ENCODE assay signal across 41 cellular contexts in genomic region chr4:101078950-101079349, GRCh38.
"Had no signal": no experiment of that assay in that cellular context is flagged by ENCODE, and none has a peak within 500 bp of the region (broad histone marks: within the 10 kb centered on the region; RNA-seq: fewer than 3 reads in every experiment).

No MANE protein-coding gene starts in this region.

- H3K27ac Mint-ChIP-seq: activated CD4-positive, alpha-beta memory T cell treated with anti-CD3 and anti-CD28 coated beads, Interleukin-2, amount 10 ng/mL, durations not matched to agents 7 days and 5 days; activated CD4-positive, alpha-beta T cell treated with anti-CD3 and anti-CD28 coated beads for 36 hours; activated CD4-positive, alpha-beta T cell treated with anti-CD3 and anti-CD28 coated beads, Interleukin-2, amount 10 ng/mL, durations not matched to agents 7 days and 5 days; activated CD8-positive, alpha-beta T cell treated with anti-CD3 and anti-CD28 coated beads, Interleukin-2, amount 10 ng/mL, durations not matched to agents 7 days and 5 days; activated naive CD4-positive, alpha-beta T cell treated with anti-CD3 and anti-CD28 coated beads for 36 hours; activated naive CD4-positive, alpha-beta T cell treated with anti-CD3 and anti-CD28 coated beads, Interleukin-2, amount 50 U/mL, for 72 hours; activated naive CD8-positive, alpha-beta T cell treated with anti-CD3 and anti-CD28 coated beads for 36 hours; activated T-cell treated with anti-CD3 and anti-CD28 coated beads, Interleukin-2, amount 50 U/mL, for 72 hours; activated T-helper 1 cell treated with anti-CD3 and anti-CD28 coated beads, Interleukin-12 subunit alpha, Interleukin-12 subunit beta, Interleukin-2, Interleukin-4 antibody, amounts not matched to agents 30 ng/mL and 10 ng/mL and 1 ng/mL, durations not matched to agents 14 hours and 24 hours and 36 hours; activated T-helper 17 cell treated with anti-CD3 and anti-CD28 coated beads, Interleukin-2, amount 50 U/mL, for 72 hours; T-helper 1 cell treated with Interleukin-12 subunit alpha and Interleukin-12 subunit beta and Interleukin-4 antibody, amounts not matched to agents 30 μg/mL and 1 μg/mL, for 36 hours; T-helper 2 cell treated with Interferon-gamma antibody and Interleukin-4, amounts not matched to agents 5 μg/mL and 100 μg/mL, for 36 hours; WTC11 had no signal

- FAIRE-seq: astrocyte, TTC549 had no signal

- ATAC-seq: activated CD4-positive, alpha-beta T cell treated with anti-CD3 and anti-CD28 coated beads for 36 hours; activated CD4-positive, CD25-positive, alpha-beta regulatory T cell treated with anti-CD3 and anti-CD28 coated beads, Interleukin-2, amount 50 U/mL, for 24 hours; activated CD8-positive, alpha-beta T cell treated with anti-CD3 and anti-CD28 coated beads, Interleukin-2, amount 10 ng/mL, durations not matched to agents 7 days and 5 days; activated naive CD4-positive, alpha-beta T cell treated with anti-CD3 and anti-CD28 coated beads, Interleukin-2, amount 50 U/mL, for 72 hours; activated T-cell treated with anti-CD3 and anti-CD28 coated beads, Interleukin-2, amount 50 U/mL, for 4 hours; activated T-cell treated with anti-CD3 and anti-CD28 coated beads, Interleukin-2, amount 50 U/mL, for 72 hours; activated T-helper 17 cell treated with anti-CD3 and anti-CD28 coated beads, Interleukin-2, amount 50 U/mL, for 72 hours; body of pancreas; WTC11 had no signal

- H3K27me3 Mint-ChIP-seq: activated CD4-positive, alpha-beta memory T cell treated with anti-CD3 and anti-CD28 coated beads, Interleukin-2, amount 10 ng/mL, durations not matched to agents 7 days and 5 days; activated CD4-positive, alpha-beta T cell treated with anti-CD3 and anti-CD28 coated beads for 36 hours; activated CD4-positive, alpha-beta T cell treated with anti-CD3 and anti-CD28 coated beads, Interleukin-2, amount 10 ng/mL, durations not matched to agents 7 days and 5 days; activated naive CD8-positive, alpha-beta T cell treated with anti-CD3 and anti-CD28 coated beads for 36 hours; activated T-helper 17 cell treated with anti-CD3 and anti-CD28 coated beads, Interleukin-2, amount 50 U/mL, for 72 hours; central memory CD8-positive, alpha-beta T cell had no signal

- DNase-seq: activated CD4-positive, alpha-beta memory T cell treated with anti-CD3 and anti-CD28 coated beads, Interleukin-2, amount 10 ng/mL, durations not matched to agents 7 days and 5 days; activated CD4-positive, alpha-beta T cell treated with anti-CD3 and anti-CD28 coated beads for 1 hour; activated CD4-positive, alpha-beta T cell treated with anti-CD3 and anti-CD28 coated beads for 36 hours; activated CD4-positive, alpha-beta T cell treated with anti-CD3 and anti-CD28 coated beads for 48 hours; activated CD4-positive, alpha-beta T cell treated with anti-CD3 and anti-CD28 coated beads, Interleukin-2, amount 10 ng/mL, durations not matched to agents 7 days and 5 days; activated CD4-positive, alpha-beta T cell treated with anti-CD3 and anti-CD28 coated beads, Interleukin-2, amount 50 U/mL, for 48 hours; activated CD4-positive, CD25-positive, alpha-beta regulatory T cell; activated CD8-positive, alpha-beta memory T cell treated with anti-CD3 and anti-CD28 coated beads for 24 hours; activated CD8-positive, alpha-beta memory T cell treated with anti-CD3 and anti-CD28 coated beads, Interleukin-2, amount 50 U/mL, for 4 hours; activated CD8-positive, alpha-beta T cell treated with anti-CD3 and anti-CD28 coated beads, Interleukin-2, amount 10 ng/mL, durations not matched to agents 7 days and 5 days; activated effector memory CD4-positive, alpha-beta T cell treated with anti-CD3 and anti-CD28 coated beads, Interleukin-2, amount 50 U/mL, for 16 hours; activated gamma-delta T cell treated with Interleukin-2 at 50 U/mL for 16 hours; activated naive CD4-positive, alpha-beta T cell; activated naive CD4-positive, alpha-beta T cell treated with anti-CD3 and anti-CD28 coated beads for 36 hours; activated naive CD4-positive, alpha-beta T cell treated with anti-CD3 and anti-CD28 coated beads, Interleukin-2, amount 50 U/mL, for 16 hours; activated naive CD8-positive, alpha-beta T cell treated with anti-CD3 and anti-CD28 coated beads for 36 hours; activated T-cell treated with anti-CD3 and anti-CD28 coated beads for 4 hours; activated T-cell treated with anti-CD3 and anti-CD28 coated beads, Interleukin-2, amount 50 U/mL, for 1 hour; activated T-cell treated with anti-CD3 and anti-CD28 coated beads, Interleukin-2, amount 50 U/mL, for 4 hours; activated T-cell treated with anti-CD3 and anti-CD28 coated beads, Interleukin-2, amount 50 U/mL, for 72 hours; adrenal gland; amniotic stem cell; aorta; body of pancreas; brain microvascular endothelial cell; cerebellar nuclear complex; T-helper 1 cell; T-helper 2 cell; T-helper 9 cell; WERI-Rb-1 had no signal

- H3K9me3 Mint-ChIP-seq: activated CD4-positive, alpha-beta memory T cell treated with anti-CD3 and anti-CD28 coated beads, Interleukin-2, amount 10 ng/mL, durations not matched to agents 7 days and 5 days; activated CD4-positive, alpha-beta T cell treated with anti-CD3 and anti-CD28 coated beads, Interleukin-2, amount 10 ng/mL, durations not matched to agents 7 days and 5 days; activated naive CD4-positive, alpha-beta T cell treated with anti-CD3 and anti-CD28 coated beads for 36 hours; activated naive CD4-positive, alpha-beta T cell treated with anti-CD3 and anti-CD28 coated beads, Interleukin-2, amount 50 U/mL, for 72 hours; activated naive CD8-positive, alpha-beta T cell treated with anti-CD3 and anti-CD28 coated beads for 36 hours; activated T-cell treated with anti-CD3 and anti-CD28 coated beads, Interleukin-2, amount 50 U/mL, for 4 hours; activated T-cell treated with anti-CD3 and anti-CD28 coated beads, Interleukin-2, amount 50 U/mL, for 72 hours; activated T-helper 1 cell treated with anti-CD3 and anti-CD28 coated beads, Interleukin-12 subunit alpha, Interleukin-12 subunit beta, Interleukin-2, Interleukin-4 antibody, amounts not matched to agents 30 ng/mL and 10 ng/mL and 1 ng/mL, durations not matched to agents 14 hours and 24 hours and 36 hours; activated T-helper 17 cell treated with anti-CD3 and anti-CD28 coated beads, Interleukin-2, amount 50 U/mL, for 72 hours; central memory CD8-positive, alpha-beta T cell; T-helper 1 cell treated with Interleukin-12 subunit alpha and Interleukin-12 subunit beta and Interleukin-4 antibody, amounts not matched to agents 30 μg/mL and 1 μg/mL, for 36 hours; T-helper 2 cell treated with Interferon-gamma antibody and Interleukin-4, amounts not matched to agents 5 μg/mL and 100 μg/mL, for 36 hours had no signal

- H3K27ac ChIP-seq: adrenal gland, body of pancreas, brain microvascular endothelial cell, breast epithelium, WERI-Rb-1 had no signal

- H3K4me3 Mint-ChIP-seq: activated CD4-positive, alpha-beta memory T cell treated with anti-CD3 and anti-CD28 coated beads, Interleukin-2, amount 10 ng/mL, durations not matched to agents 7 days and 5 days; activated CD4-positive, alpha-beta T cell treated with anti-CD3 and anti-CD28 coated beads for 36 hours; activated CD4-positive, alpha-beta T cell treated with anti-CD3 and anti-CD28 coated beads, Interleukin-2, amount 10 ng/mL, durations not matched to agents 7 days and 5 days; activated CD8-positive, alpha-beta T cell treated with anti-CD3 and anti-CD28 coated beads, Interleukin-2, amount 10 ng/mL, durations not matched to agents 7 days and 5 days; activated naive CD4-positive, alpha-beta T cell treated with anti-CD3 and anti-CD28 coated beads for 36 hours; activated naive CD8-positive, alpha-beta T cell treated with anti-CD3 and anti-CD28 coated beads for 36 hours; activated T-cell treated with anti-CD3 and anti-CD28 coated beads, Interleukin-2, amount 50 U/mL, for 4 hours; activated T-cell treated with anti-CD3 and anti-CD28 coated beads, Interleukin-2, amount 50 U/mL, for 72 hours; activated T-helper 1 cell treated with anti-CD3 and anti-CD28 coated beads, Interleukin-12 subunit alpha, Interleukin-12 subunit beta, Interleukin-2, Interleukin-4 antibody, amounts not matched to agents 30 ng/mL and 10 ng/mL and 1 ng/mL, durations not matched to agents 14 hours and 24 hours and 36 hours; activated T-helper 17 cell treated with anti-CD3 and anti-CD28 coated beads, Interleukin-2, amount 50 U/mL, for 72 hours; central memory CD8-positive, alpha-beta T cell; T-helper 1 cell treated with Interleukin-12 subunit alpha and Interleukin-12 subunit beta and Interleukin-4 antibody, amounts not matched to agents 30 μg/mL and 1 μg/mL, for 36 hours; T-helper 2 cell treated with Interferon-gamma antibody and Interleukin-4, amounts not matched to agents 5 μg/mL and 100 μg/mL, for 36 hours; WTC11 had no signal

- H3K4me1 Mint-ChIP-seq: activated T-helper 17 cell treated with anti-CD3 and anti-CD28 coated beads, Interleukin-2, amount 50 U/mL, for 72 hours had no signal
